ENCODE assay signal across 2 cellular contexts in the genomic region with DNA sequence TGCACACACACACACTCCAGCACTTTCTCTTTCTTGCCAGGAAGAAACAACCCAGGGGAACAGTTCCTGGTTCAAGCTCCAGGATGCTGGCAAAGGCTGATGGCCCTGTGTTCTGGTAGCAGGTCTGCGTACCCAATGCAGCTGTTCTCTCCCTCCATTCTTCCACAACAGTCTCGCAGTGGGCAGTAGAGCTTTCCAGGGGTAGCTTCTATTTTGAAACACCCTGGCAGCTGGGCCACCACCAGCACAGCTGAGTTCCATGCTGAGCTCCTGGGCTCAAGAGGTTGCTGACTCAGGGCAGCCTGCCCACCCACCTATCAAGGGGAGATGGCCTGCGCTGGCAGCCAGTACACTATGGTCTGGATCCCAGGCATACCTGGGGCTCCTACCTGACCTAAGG.
TF ChIP-seq lines count a peak whose summit lies in the region.

No MANE protein-coding gene starts in this region.

TF ChIP-seq in GM23338, 12 proteins besides CTCF, POLR2A, EP300 and RAD21 (continues in another document):
- TF ChIP-seq, protein P1, sequence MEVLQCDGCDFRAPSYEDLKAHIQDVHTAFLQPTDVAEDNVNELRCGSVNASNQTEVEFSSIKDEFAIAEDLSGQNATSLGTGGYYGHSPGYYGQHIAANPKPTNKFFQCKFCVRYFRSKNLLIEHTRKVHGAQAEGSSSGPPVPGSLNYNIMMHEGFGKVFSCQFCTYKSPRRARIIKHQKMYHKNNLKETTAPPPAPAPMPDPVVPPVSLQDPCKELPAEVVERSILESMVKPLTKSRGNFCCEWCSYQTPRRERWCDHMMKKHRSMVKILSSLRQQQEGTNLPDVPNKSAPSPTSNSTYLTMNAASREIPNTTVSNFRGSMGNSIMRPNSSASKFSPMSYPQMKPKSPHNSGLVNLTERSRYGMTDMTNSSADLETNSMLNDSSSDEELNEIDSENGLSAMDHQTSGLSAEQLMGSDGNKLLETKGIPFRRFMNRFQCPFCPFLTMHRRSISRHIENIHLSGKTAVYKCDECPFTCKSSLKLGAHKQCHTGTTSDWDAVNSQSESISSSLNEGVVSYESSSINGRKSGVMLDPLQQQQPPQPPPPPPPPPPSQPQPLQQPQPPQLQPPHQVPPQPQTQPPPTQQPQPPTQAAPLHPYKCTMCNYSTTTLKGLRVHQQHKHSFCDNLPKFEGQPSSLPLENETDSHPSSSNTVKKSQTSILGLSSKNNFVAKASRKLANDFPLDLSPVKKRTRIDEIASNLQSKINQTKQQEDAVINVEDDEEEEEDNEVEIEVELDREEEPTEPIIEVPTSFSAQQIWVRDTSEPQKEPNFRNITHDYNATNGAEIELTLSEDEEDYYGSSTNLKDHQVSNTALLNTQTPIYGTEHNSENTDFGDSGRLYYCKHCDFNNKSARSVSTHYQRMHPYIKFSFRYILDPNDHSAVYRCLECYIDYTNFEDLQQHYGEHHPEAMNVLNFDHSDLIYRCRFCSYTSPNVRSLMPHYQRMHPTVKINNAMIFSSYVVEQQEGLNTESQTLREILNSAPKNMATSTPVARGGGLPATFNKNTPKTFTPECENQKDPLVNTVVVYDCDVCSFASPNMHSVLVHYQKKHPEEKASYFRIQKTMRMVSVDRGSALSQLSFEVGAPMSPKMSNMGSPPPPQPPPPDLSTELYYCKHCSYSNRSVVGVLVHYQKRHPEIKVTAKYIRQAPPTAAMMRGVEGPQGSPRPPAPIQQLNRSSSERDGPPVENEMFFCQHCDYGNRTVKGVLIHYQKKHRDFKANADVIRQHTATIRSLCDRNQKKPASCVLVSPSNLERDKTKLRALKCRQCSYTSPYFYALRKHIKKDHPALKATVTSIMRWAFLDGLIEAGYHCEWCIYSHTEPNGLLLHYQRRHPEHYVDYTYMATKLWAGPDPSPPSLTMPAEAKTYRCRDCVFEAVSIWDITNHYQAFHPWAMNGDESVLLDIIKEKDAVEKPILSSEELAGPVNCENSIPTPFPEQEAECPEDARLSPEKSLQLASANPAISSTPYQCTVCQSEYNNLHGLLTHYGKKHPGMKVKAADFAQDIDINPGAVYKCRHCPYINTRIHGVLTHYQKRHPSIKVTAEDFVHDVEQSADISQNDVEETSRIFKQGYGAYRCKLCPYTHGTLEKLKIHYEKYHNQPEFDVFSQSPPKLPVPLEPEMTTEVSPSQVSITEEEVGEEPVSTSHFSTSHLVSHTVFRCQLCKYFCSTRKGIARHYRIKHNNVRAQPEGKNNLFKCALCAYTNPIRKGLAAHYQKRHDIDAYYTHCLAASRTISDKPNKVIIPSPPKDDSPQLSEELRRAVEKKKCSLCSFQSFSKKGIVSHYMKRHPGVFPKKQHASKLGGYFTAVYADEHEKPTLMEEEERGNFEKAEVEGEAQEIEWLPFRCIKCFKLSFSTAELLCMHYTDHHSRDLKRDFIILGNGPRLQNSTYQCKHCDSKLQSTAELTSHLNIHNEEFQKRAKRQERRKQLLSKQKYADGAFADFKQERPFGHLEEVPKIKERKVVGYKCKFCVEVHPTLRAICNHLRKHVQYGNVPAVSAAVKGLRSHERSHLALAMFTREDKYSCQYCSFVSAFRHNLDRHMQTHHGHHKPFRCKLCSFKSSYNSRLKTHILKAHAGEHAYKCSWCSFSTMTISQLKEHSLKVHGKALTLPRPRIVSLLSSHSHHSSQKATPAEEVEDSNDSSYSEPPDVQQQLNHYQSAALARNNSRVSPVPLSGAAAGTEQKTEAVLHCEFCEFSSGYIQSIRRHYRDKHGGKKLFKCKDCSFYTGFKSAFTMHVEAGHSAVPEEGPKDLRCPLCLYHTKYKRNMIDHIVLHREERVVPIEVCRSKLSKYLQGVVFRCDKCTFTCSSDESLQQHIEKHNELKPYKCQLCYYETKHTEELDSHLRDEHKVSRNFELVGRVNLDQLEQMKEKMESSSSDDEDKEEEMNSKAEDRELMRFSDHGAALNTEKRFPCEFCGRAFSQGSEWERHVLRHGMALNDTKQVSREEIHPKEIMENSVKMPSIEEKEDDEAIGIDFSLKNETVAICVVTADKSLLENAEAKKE (CRISPR knock-in tag; IDR thresholded peaks at IDR 0.05): no peak
- no peak for TF ChIP-seq JUNB (IDR thresholded peaks at IDR 0.05; ENCODE audit: unreplicated experiment)
- TF ChIP-seq EZH2 (IDR thresholded peaks at IDR 0.05; ENCODE audit: low read depth, unreplicated experiment): no peak
- TF ChIP-seq, protein P2, sequence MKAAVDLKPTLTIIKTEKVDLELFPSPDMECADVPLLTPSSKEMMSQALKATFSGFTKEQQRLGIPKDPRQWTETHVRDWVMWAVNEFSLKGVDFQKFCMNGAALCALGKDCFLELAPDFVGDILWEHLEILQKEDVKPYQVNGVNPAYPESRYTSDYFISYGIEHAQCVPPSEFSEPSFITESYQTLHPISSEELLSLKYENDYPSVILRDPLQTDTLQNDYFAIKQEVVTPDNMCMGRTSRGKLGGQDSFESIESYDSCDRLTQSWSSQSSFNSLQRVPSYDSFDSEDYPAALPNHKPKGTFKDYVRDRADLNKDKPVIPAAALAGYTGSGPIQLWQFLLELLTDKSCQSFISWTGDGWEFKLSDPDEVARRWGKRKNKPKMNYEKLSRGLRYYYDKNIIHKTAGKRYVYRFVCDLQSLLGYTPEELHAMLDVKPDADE (IDR thresholded peaks at IDR 0.05): no peak
- no peak for TF ChIP-seq EZH2phosphoT487 (IDR thresholded peaks at IDR 0.05; ENCODE audit: unreplicated experiment)
- no peak for TF ChIP-seq CREB1 (CRISPR knock-in tag; IDR thresholded peaks at IDR 0.05; ENCODE audit: low read depth)
- no peak for TF ChIP-seq ZNF331 (CRISPR knock-in tag; IDR thresholded peaks at IDR 0.05; ENCODE audit: low read depth)
- no peak for TF ChIP-seq ZNF114 (CRISPR knock-in tag; IDR thresholded peaks at IDR 0.05)
- TF ChIP-seq NANOG (IDR thresholded peaks at IDR 0.05; ENCODE audit: borderline replicate concordance): no peak
- TF ChIP-seq POLR2AphosphoS5 (IDR thresholded peaks at IDR 0.05; ENCODE audit: low read depth): no peak
- no peak for TF ChIP-seq STAT1 (IDR thresholded peaks at IDR 0.05; ENCODE audit: unreplicated experiment)

TF ChIP-seq in K562, 482 proteins besides CTCF, POLR2A, EP300 and RAD21:
- TF ChIP-seq, protein P3, sequence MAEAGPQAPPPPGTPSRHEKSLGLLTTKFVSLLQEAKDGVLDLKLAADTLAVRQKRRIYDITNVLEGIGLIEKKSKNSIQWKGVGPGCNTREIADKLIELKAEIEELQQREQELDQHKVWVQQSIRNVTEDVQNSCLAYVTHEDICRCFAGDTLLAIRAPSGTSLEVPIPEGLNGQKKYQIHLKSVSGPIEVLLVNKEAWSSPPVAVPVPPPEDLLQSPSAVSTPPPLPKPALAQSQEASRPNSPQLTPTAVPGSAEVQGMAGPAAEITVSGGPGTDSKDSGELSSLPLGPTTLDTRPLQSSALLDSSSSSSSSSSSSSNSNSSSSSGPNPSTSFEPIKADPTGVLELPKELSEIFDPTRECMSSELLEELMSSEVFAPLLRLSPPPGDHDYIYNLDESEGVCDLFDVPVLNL (CRISPR knock-in tag; IDR thresholded peaks at IDR 0.05; ENCODE audit: low read depth): no peak
- TF ChIP-seq CCAR2 (IDR thresholded peaks at IDR 0.05; ENCODE audit: low read depth, low read length) (no peak), HMGXB4 (CRISPR knock-in tag; IDR thresholded peaks at IDR 0.05) (no peak)
